Comparison of ENCODE assay signal across 1 cellular context in the genomic region with DNA sequence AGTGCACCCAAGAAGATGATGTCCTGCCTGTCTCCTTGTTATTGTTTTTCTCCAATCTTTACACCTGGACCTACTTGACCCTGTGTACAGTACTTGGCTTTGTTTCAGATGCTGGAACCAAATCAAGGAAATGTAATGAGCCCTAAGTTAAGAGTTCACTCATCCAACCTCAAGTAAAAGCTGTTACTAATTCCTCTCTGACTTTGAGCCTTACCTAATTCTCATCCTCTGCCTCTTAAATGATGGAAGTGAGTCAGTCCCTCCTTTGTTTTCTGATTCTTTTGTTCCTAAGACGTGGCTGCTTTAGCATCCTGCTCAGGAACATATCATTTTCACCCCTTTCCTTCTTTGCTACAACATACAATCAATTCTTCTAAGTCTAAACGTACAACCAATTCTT.
TF ChIP-seq lines count a peak whose summit lies in the region.

No MANE protein-coding gene starts in this region.

TF ChIP-seq in SK-N-SH treated with all-trans-retinoic acid at 6 μM for 48 hours, 23 proteins besides CTCF, POLR2A, EP300 and RAD21 (continued from another document):
- no peak for TF ChIP-seq TSHZ2 (CRISPR knock-in tag; IDR thresholded peaks at IDR 0.05)
- no peak for TF ChIP-seq TOX (CRISPR knock-in tag; IDR thresholded peaks at IDR 0.05; ENCODE audit: borderline replicate concordance)
- no peak for TF ChIP-seq GLIS3 (CRISPR knock-in tag; IDR thresholded peaks at IDR 0.05)
